ENCODE assay signal across 1 cellular context in the genomic region with DNA sequence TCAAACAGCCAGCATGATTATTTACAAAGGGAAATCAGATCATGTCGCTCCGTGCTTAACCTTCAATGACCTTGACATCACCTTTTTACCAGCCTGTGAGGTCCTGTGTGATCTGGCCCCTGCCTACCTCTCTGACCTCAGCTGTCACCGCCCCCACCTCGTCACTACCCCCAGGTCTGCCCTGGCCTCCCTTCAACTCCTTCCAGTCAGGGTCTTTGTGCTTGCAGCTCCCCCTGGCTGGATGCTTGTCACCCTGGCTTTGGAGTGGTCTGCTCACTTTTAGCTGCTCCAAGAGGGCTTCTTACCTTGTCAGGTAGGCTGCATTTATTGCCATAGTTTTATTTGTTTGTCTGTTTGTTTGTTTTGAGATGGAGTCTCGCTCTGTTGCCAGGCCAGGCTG.
TF ChIP-seq lines count a peak whose summit lies in the region.

No MANE protein-coding gene starts in this region.

TF ChIP-seq in WTC11, 78 proteins besides CTCF, POLR2A, EP300 and RAD21 (continued from another document):
- TF ChIP-seq NR1H2 (CRISPR knock-in tag; IDR thresholded peaks at IDR 0.05) (no peak), FOXJ3 (CRISPR knock-in tag; IDR thresholded peaks at IDR 0.05; ENCODE audit: borderline replicate concordance) (no peak), PRRX2 (CRISPR knock-in tag; IDR thresholded peaks at IDR 0.05) (no peak)
TF ChIP-seq in WTC11: peak in this region for 0.
